In genomic region chr6:83442752-83443151, GRCh38 we compare ENCODE assay signal across 1 cellular context.
TF ChIP-seq lines count a peak whose summit lies in the region.

No MANE protein-coding gene starts in this region.

TF ChIP-seq in K562, 482 proteins besides CTCF, POLR2A, EP300 and RAD21 (continued from another document and continues in another):
- TF ChIP-seq SMARCA5 (IDR thresholded peaks at IDR 0.05) (no peak), FOXA1 (IDR thresholded peaks at IDR 0.05; ENCODE audit: borderline replicate concordance) (no peak), TAF9B (IDR thresholded peaks at IDR 0.05; ENCODE audit: partially characterized antibody) (no peak), PHF20 (IDR thresholded peaks at IDR 0.05; ENCODE audit: partially characterized antibody) (no peak), POLR3A (IDR thresholded peaks at IDR 0.05; ENCODE audit: borderline replicate concordance, extremely low read depth, insufficient read depth, insufficient read length) (no peak), CHD2 (IDR thresholded peaks at IDR 0.05; ENCODE audit: low read depth, low read length) (no peak), ZNF282 (CRISPR knock-in tag; IDR thresholded peaks at IDR 0.05) (no peak), SRF (CRISPR knock-in tag; IDR thresholded peaks at IDR 0.05) (no peak), DDX20 (tag; IDR thresholded peaks at IDR 0.05; ENCODE audit: low read depth) (no peak), HLTF (IDR thresholded peaks at IDR 0.05) (no peak), KDM5B (IDR thresholded peaks at IDR 0.05; ENCODE audit: insufficient replicate concordance, low read depth, low read length) (no peak), E2F6 (IDR thresholded peaks at IDR 0.05; ENCODE audit: borderline replicate concordance in 1 of 2, extremely low read depth in 1 of 2, insufficient read depth in 1 of 2, insufficient read length in 1 of 2, low read depth in 1 of 2, low read length in 1 of 2, poor library complexity in 1 of 2, severe bottlenecking in 1 of 2) (no peak), ARHGAP35 (IDR thresholded peaks at IDR 0.05; ENCODE audit: partially characterized antibody) (no peak), ILK (tag; IDR thresholded peaks at IDR 0.05; ENCODE audit: borderline replicate concordance, low read depth) (no peak), HDAC3 (IDR thresholded peaks at IDR 0.05; ENCODE audit: borderline replicate concordance, partially characterized antibody) (peak; percentile 61), CTCFL (IDR thresholded peaks at IDR 0.05; ENCODE audit: borderline replicate concordance, insufficient read depth, low read depth, low read length, poor library complexity, severe bottlenecking) (no peak), E2F5 (CRISPR knock-in tag; IDR thresholded peaks at IDR 0.05) (no peak), ZBTB11 (CRISPR knock-in tag; IDR thresholded peaks at IDR 0.05) (no peak), ZBED1 (IDR thresholded peaks at IDR 0.05) (0 out of 2 replicates have a peak, but pooled peaks have one; percentile 41), PYGO2 (tag; IDR thresholded peaks at IDR 0.05) (no peak), NFIC (IDR thresholded peaks at IDR 0.05) (peak; percentile 71), FOXA3 (CRISPR knock-in tag; conservative IDR thresholded peaks at IDR 0.05 in 1 of 2, IDR thresholded peaks at IDR 0.05 in 1 of 2) (no peak), E2F3 (CRISPR knock-in tag; IDR thresholded peaks at IDR 0.05) (no peak), MXD1 (CRISPR knock-in tag; IDR thresholded peaks at IDR 0.05; ENCODE audit: borderline replicate concordance, poor library complexity, severe bottlenecking) (no peak), EP400 (IDR thresholded peaks at IDR 0.05) (0 out of 2 replicates have a peak, but pooled peaks have one; percentile 14), LARP7 (IDR thresholded peaks at IDR 0.05) (no peak), FOXP4 (CRISPR knock-in tag; IDR thresholded peaks at IDR 0.05; ENCODE audit: borderline replicate concordance) (no peak), ERF (CRISPR knock-in tag; IDR thresholded peaks at IDR 0.05) (no peak), FOXK1 (CRISPR knock-in tag; IDR thresholded peaks at IDR 0.05; ENCODE audit: borderline replicate concordance) (no peak), ZKSCAN8 (CRISPR knock-in tag; IDR thresholded peaks at IDR 0.05) (peak; percentile 45; the same call in 1 of the 2 replicates), RBM15 (IDR thresholded peaks at IDR 0.05; ENCODE audit: insufficient read depth, low read length) (no peak), ARID4B (CRISPR knock-in tag; IDR thresholded peaks at IDR 0.05) (no peak), POLR3G (IDR thresholded peaks at IDR 0.05; ENCODE audit: extremely low read depth, insufficient read length, insufficient replicate concordance) (no peak), ZNF263 (CRISPR knock-in tag; IDR thresholded peaks at IDR 0.05; ENCODE audit: borderline replicate concordance) (no peak), BACH1 (tag; IDR thresholded peaks at IDR 0.05) (no peak), TAL1 (IDR thresholded peaks at IDR 0.05) (peak; percentile 79), ELF1 (tag; IDR thresholded peaks at IDR 0.05) (no peak), PKNOX1 (IDR thresholded peaks at IDR 0.05) (no peak), CEBPB (tag; IDR thresholded peaks at IDR 0.05) (peak; percentile 89), BRD9 (IDR thresholded peaks at IDR 0.05; ENCODE audit: low read depth, partially characterized antibody) (no peak), TCFL5 (CRISPR knock-in tag; conservative IDR thresholded peaks at IDR 0.05) (no peak), ZNF324 (CRISPR knock-in tag; IDR thresholded peaks at IDR 0.05) (no peak), SRSF7 (optimal IDR thresholded peaks at IDR 0.05; ENCODE audit: low read depth, low read length) (no peak)
